ENCODE assay signal across 10 cellular contexts in the genomic region with DNA sequence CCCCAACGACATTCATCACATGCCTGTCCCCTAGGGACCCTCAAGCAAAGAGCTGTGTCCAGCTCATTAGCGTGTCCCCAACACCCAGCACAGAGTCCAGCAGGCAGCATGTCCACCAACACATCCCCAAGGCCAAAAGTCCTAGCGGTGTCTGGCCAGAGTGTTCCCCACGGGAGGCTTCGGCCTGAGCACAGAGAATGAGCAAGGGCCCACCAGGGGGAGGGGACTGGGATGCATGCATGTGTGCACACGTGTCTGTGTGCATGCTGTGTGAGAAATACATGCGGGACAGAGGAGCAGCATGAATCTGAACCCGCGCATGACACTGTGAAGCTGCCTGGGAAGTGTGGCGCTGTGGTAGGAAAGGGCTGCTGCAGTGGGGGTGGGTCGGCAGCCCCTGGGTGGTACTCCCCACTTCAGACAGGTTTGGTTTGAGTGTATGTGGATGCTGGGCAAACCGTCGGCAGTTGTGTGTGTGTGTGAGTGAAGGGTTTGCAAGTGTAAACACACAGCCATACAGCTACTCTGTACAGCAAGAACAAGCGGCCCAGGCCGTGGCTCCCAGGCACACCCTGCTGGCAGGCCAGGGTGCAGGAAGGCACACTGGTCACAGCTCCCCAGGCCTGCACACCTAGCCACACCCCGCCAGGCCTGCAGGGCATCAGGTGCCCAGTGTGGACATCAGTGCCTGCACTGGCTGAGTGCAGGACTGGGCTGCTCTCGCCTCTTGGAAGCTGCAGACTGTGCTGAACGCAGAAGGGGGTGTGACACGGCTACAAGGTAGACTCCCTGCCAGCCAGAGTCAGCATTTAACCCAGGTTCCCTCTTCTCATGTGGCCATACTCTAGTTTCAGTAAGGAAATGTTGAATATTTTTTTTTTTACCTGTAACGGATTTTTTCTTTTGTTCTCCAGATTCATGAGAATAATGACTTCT. TPM values are rescaled to one million over a fixed set of nuclear protein-coding genes. Genes with fewer than 3 reads are reported as not detected.
DNase-seq lines count a peak whose midpoint lies in the region; ATAC-seq and TF ChIP-seq lines count a peak whose summit lies in the region.
"Had no signal": no experiment of that assay in that cellular context is flagged by ENCODE, and none has a peak within 500 bp of the region (broad histone marks: within the 10 kb centered on the region; RNA-seq: fewer than 3 reads in every experiment).

No MANE protein-coding gene starts in this region.

- TF ChIP-seq CTCF in GM12874 (IDR thresholded peaks at IDR 0.05; ENCODE audit: insufficient read depth, low read depth, low read length) (0 out of 2 replicates have a peak, but pooled peaks have one; percentile 4), right lobe of liver (IDR thresholded peaks at IDR 0.05) (no peak)

- ATAC-seq in right lobe of liver, result no peak
- ATAC-seq in GM21515 (IDR thresholded peaks at IDR 0.05; ENCODE audit: unreplicated experiment), result no peak
- no peak for ATAC-seq in left lobe of liver

- no peak for TF ChIP-seq POLR2A in right lobe of liver (IDR thresholded peaks at IDR 0.05)

- POLR2A ChIA-PET in CD4-positive, alpha-beta memory T cell (lab: Charles Lee; ENCODE audit: partially characterized antibody), result no interaction called here
- POLR2A ChIA-PET in activated CD4-positive, alpha-beta memory T cell treated with anti-CD3 and anti-CD28 coated beads for 36 hours (lab: Charles Lee), result no interaction called here

- intact Hi-C loops in CD4-positive, alpha-beta memory T cell (cut with micrococcal nuclease), result loop anchor here (1.0 kb wide), 1 partner anchor 336 kb away; no protein-coding TSS in a partner anchor
- intact Hi-C loops in activated CD4-positive, alpha-beta memory T cell treated with anti-CD3 and anti-CD28 coated beads for 36 hours (cut with micrococcal nuclease), result no loop called here
- intact Hi-C loops in right lobe of liver (cut with DNase I), result loop anchor here in 1 of 2 donors (5.0 kb wide), 1 partner anchor 78 kb away; no protein-coding TSS in a partner anchor

- peak in 1 of 5 donors; percentile 33 for DNase-seq in CD4-positive, alpha-beta memory T cell
- peak; percentile 27 for DNase-seq in activated CD4-positive, alpha-beta memory T cell treated with anti-CD3 and anti-CD28 coated beads for 36 hours
- DNase-seq in right lobe of liver (peak in 2 of 3 donors; percentile 24 to 48), activated T-cell treated with anti-CD3 and anti-CD28 coated beads for 4 hours (no peak), left lobe of liver (ENCODE audit: low spot score) (no peak)
- DNase-seq: activated CD4-positive, alpha-beta T cell treated with anti-CD3 and anti-CD28 coated beads, Interleukin-2, amount 50 U/mL, for 48 hours; effector CD8-positive, alpha-beta T cell; NCI-H226 had no signal

- peaks cover 6 to 23% (median 11%) of the 10 kb centered on the region in 4 donors for H3K4me1 Mint-ChIP-seq in CD4-positive, alpha-beta memory T cell
- peaks cover 8% of the 10 kb centered on the region for H3K4me1 Mint-ChIP-seq in activated CD4-positive, alpha-beta memory T cell treated with anti-CD3 and anti-CD28 coated beads for 36 hours (ENCODE audit: low read depth)

- no peak overlapping the region for H3K27ac ChIP-seq in CD4-positive, alpha-beta memory T cell (ENCODE audit: low read depth, low read length)
- no peak overlapping the region for H3K27ac ChIP-seq in right lobe of liver

- no peak overlapping the region for H3K4me3 Mint-ChIP-seq in CD4-positive, alpha-beta memory T cell
- no peak overlapping the region for H3K4me3 Mint-ChIP-seq in activated CD4-positive, alpha-beta memory T cell treated with anti-CD3 and anti-CD28 coated beads for 36 hours

- H3K4me1 ChIP-seq in CD4-positive, alpha-beta memory T cell (ENCODE audit: insufficient read depth, low read length), result no peaks in the 10 kb centered on the region
- peaks cover 0 to 26% (median 4%) of the 10 kb centered on the region in 4 donors for H3K4me1 ChIP-seq in right lobe of liver

- H3K27ac Mint-ChIP-seq in CD4-positive, alpha-beta memory T cell, result peak overlapping the region in 4 of 7 donors; percentile 21 to 57 (median 22)
- H3K27ac Mint-ChIP-seq in activated CD4-positive, alpha-beta memory T cell treated with anti-CD3 and anti-CD28 coated beads for 36 hours, result no peak overlapping the region

- no peak overlapping the region for H3K4me3 ChIP-seq in CD4-positive, alpha-beta memory T cell (ENCODE audit: low read length in 2 of 2)
- no peak overlapping the region for H3K4me3 ChIP-seq in right lobe of liver

- CTCF ChIA-PET in CD4-positive, alpha-beta memory T cell (lab: Charles Lee; ENCODE audit: partially characterized antibody), result interaction anchor here (1.4 to 1.9 kb wide), 2 partner anchors 19 to 291 kb away, joined by 3 to 4 read pairs; no protein-coding TSS in a partner anchor
- CTCF ChIA-PET in activated CD4-positive, alpha-beta memory T cell treated with anti-CD3 and anti-CD28 coated beads for 36 hours (lab: Charles Lee), result interaction anchor here (0.7 kb wide), 1 partner anchor 480 kb away, joined by 6 read pairs; no protein-coding TSS in a partner anchor

- H3K36me3 ChIP-seq in CD4-positive, alpha-beta memory T cell (ENCODE audit: insufficient read depth, low read length), result peaks cover 19% of the 10 kb centered on the region
- peaks cover 0 to 24% (median 11%) of the 10 kb centered on the region in 4 donors for H3K36me3 ChIP-seq in right lobe of liver

- H3K27me3 ChIP-seq in CD4-positive, alpha-beta memory T cell (ENCODE audit: insufficient read depth, low read length), result no peaks in the 10 kb centered on the region
- H3K27me3 ChIP-seq in right lobe of liver, result no peaks in the 10 kb centered on the region

- no peaks in the 10 kb centered on the region for H3K9me3 Mint-ChIP-seq in CD4-positive, alpha-beta memory T cell
- H3K9me3 Mint-ChIP-seq in activated CD4-positive, alpha-beta memory T cell treated with anti-CD3 and anti-CD28 coated beads for 36 hours, result no peaks in the 10 kb centered on the region

- H3K36me3 Mint-ChIP-seq in CD4-positive, alpha-beta memory T cell, result peaks cover 24 to 52% of the 10 kb centered on the region in 2 donors
- peaks cover 7% of the 10 kb centered on the region for H3K36me3 Mint-ChIP-seq in activated CD4-positive, alpha-beta memory T cell treated with anti-CD3 and anti-CD28 coated beads for 36 hours

- WGBS in right lobe of liver (ENCODE audit: insufficient coverage, low coverage, low lambda C conversion rate, missing lambda C conversion rate), result 83% methylated on average over 6 of the region's 20 CpGs

- no peaks in the 10 kb centered on the region for H3K27me3 Mint-ChIP-seq in CD4-positive, alpha-beta memory T cell
- no peaks in the 10 kb centered on the region for H3K27me3 Mint-ChIP-seq in activated CD4-positive, alpha-beta memory T cell treated with anti-CD3 and anti-CD28 coated beads for 36 hours

- no peaks in the 10 kb centered on the region for H3K9me3 ChIP-seq in CD4-positive, alpha-beta memory T cell (ENCODE audit: control insufficient read depth in 1 of 2, low read length in 2 of 2)
- no peaks in the 10 kb centered on the region for H3K9me3 ChIP-seq in right lobe of liver

RNA-seq across cellular contexts. Expression of gene HES6, which starts 19.5 kb away (rescaled TPM):
- total RNA-seq in CD4-positive, alpha-beta memory T cell, result 1 to 10 TPM in 1 of 2 experiments, under 1 TPM in 1; 0.67 to 2.1 TPM
- polyA plus RNA-seq in CD4-positive, alpha-beta memory T cell, result 1 to 10 TPM in 1 of 2 donors, under 1 TPM in 1; 0.99 to 4.9 TPM
- total RNA-seq in activated CD4-positive, alpha-beta memory T cell treated with anti-CD3 and anti-CD28 coated beads for 36 hours, result 1 to 10 TPM; 3.1 to 3.3 TPM
- total RNA-seq in right lobe of liver, result 1 to 10 TPM; 1.7 to 8.3 (median 3.8) TPM
- total RNA-seq in left lobe of liver, result 5.3 TPM

RNA-seq across cellular contexts. Expression of gene PER2, which starts 29.1 kb away (rescaled TPM):
- 10 to 100 TPM; 11.5 to 13.4 TPM for total RNA-seq in CD4-positive, alpha-beta memory T cell
- polyA plus RNA-seq in CD4-positive, alpha-beta memory T cell, result 1 to 10 TPM in 1 of 2 donors, under 1 TPM in 1; 0.42 to 5.3 TPM
- 1 to 10 TPM; 5.5 to 7.2 TPM for total RNA-seq in activated CD4-positive, alpha-beta memory T cell treated with anti-CD3 and anti-CD28 coated beads for 36 hours
- 10 to 100 TPM in 1 of 6 experiments, 1 to 10 TPM in 5; 4.5 to 12.5 (median 6.1) TPM for total RNA-seq in right lobe of liver
- 8.0 TPM for total RNA-seq in left lobe of liver

RNA-seq across cellular contexts. Expression of gene ILKAP, which starts 55.9 kb away (rescaled TPM):
- 10 to 100 TPM; 78.2 to 87.8 TPM for total RNA-seq in CD4-positive, alpha-beta memory T cell
- 10 to 100 TPM; 44.4 to 48.3 TPM for polyA plus RNA-seq in CD4-positive, alpha-beta memory T cell
- total RNA-seq in activated CD4-positive, alpha-beta memory T cell treated with anti-CD3 and anti-CD28 coated beads for 36 hours, result 10 to 100 TPM; 46.7 to 50.2 TPM
- total RNA-seq in right lobe of liver (10 to 100 TPM in 5 of 6 experiments, 1 to 10 TPM in 1; 9.8 to 24.3 (median 16.8) TPM), left lobe of liver (20.1 TPM)

Comparison
In these comparisons a context has a peak if more than half of its experiments do, and no peak if none do; other contexts are left out.
1. DNase-seq: peak in activated CD4-positive, alpha-beta memory T cell treated with anti-CD3 and anti-CD28 coated beads for 36 hours (single experiment) and right lobe of liver (2 of 3); none in activated T-cell treated with anti-CD3 and anti-CD28 coated beads for 4 hours (single experiment) and left lobe of liver (single experiment).